In the genomic region with DNA sequence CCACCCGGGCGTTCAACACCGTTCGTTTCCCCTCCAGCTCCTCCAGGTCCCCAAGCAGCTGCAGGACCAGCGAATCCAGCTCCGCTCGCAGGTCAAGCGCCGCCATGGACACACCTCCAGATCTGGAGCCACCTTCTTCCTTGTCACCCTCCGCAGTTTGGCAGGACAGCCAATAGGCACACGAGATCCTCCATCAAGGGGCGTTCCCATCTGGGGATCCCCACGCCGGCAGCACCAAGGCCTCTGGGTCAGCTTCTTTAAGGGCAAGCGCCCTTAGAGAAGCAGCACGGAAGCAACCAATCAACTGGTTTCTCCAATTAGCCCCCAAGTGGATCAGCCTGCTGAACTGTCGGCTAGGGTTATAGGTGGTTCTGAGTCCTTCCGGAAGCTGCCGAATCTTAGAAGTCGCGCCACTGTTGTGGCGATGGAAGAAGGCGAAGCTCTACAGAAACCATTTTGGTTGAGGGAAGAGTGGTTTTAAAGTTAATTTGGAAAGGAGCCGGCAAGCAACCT, we compare ENCODE assay signal across 8 cellular contexts. TPM values are rescaled to one million over a fixed set of nuclear protein-coding genes. Genes with fewer than 3 reads are reported as not detected.
A peak's percentile ranks its signal among the peaks of the same experiment; 100 is the strongest.
DNase-seq lines count a peak whose midpoint lies in the region; ATAC-seq, FAIRE-seq and TF ChIP-seq lines count a peak whose summit lies in the region.

No MANE protein-coding gene starts in this region.

- H3K36me3 ChIP-seq in HUES48 (ENCODE audit: control insufficient read depth, insufficient read depth, low read length): peaks cover 53% of the 10 kb centered on the region
- peaks cover 54% of the 10 kb centered on the region for H3K36me3 ChIP-seq in NT2/D1 (ENCODE audit: insufficient read depth, insufficient read length, low read length)

- CTCF ChIA-PET in Calu3 (lab: Charles Lee): interaction anchor here (0.9 to 2.4 kb wide), 7 partner anchors 9 to 161 kb away, joined by 3 to 15 read pairs (median 9); partner anchors contain the start of genes PTPN18 and SMPD4

- peak; percentile 91 for DNase-seq in Calu3
- DNase-seq in NT2/D1 (ENCODE audit: low read depth, low spot score): peak; percentile 91
- peak; percentile 63 for DNase-seq in activated CD8-positive, alpha-beta memory T cell treated with anti-CD3 and anti-CD28 coated beads, Interleukin-2, amount 50 U/mL, for 24 hours (ENCODE audit: extremely low read depth)
- peak; percentile 70 to 84 for DNase-seq in mesothelial cell of epicardium (ENCODE audit: low spot score in 2 of 2, unreplicated experiment in 2 of 2)
- peak; percentile 62 to 64 for DNase-seq in stimulated activated CD8-positive, alpha-beta memory T cell treated with anti-CD3 and anti-CD28 coated beads, Interleukin-15, amount 100 ng/mL, for 4 hours (ENCODE audit: low read depth in 2 of 2)

- H3K9me3 Mint-ChIP-seq in Calu3 (ENCODE audit: low read depth, unreplicated experiment) (no peaks in the 10 kb centered on the region), mesothelial cell of epicardium (no peaks in the 10 kb centered on the region)

- ATAC-seq in GM21423 (IDR thresholded peaks at IDR 0.05; ENCODE audit: unreplicated experiment): peak; percentile 73

- intact Hi-C loops in Calu3 (cut with micrococcal nuclease; ENCODE audit: unreplicated experiment): no loop called here

- H3K4me1 ChIP-seq in HUES48 (ENCODE audit: control insufficient read depth, insufficient read depth, low read length) (peaks cover 8% of the 10 kb centered on the region; the same call in 1 of the 2 replicates), NT2/D1 (ENCODE audit: insufficient read depth, insufficient read length) (no peaks in the 10 kb centered on the region)

- H3K36me3 Mint-ChIP-seq in Calu3 (ENCODE audit: insufficient read depth, unreplicated experiment): peaks cover 60% of the 10 kb centered on the region
- H3K36me3 Mint-ChIP-seq in mesothelial cell of epicardium: peaks cover 32% of the 10 kb centered on the region

- H3K27ac Mint-ChIP-seq in Calu3 (ENCODE audit: unreplicated experiment): peak overlapping the region; percentile 82
- H3K27ac Mint-ChIP-seq in mesothelial cell of epicardium: peak overlapping the region; percentile 98

- H3K4me3 Mint-ChIP-seq in Calu3 (ENCODE audit: low read depth, unreplicated experiment) (peak overlapping the region; percentile 86), mesothelial cell of epicardium (peak overlapping the region; percentile 99)

- H3K4me1 Mint-ChIP-seq in Calu3 (ENCODE audit: low read depth, unreplicated experiment) (peaks cover 17% of the 10 kb centered on the region), mesothelial cell of epicardium (peaks cover 23% of the 10 kb centered on the region)

- no peaks in the 10 kb centered on the region for H3K27me3 ChIP-seq in HUES48 (ENCODE audit: control insufficient read depth, insufficient read depth, low read length)
- no peaks in the 10 kb centered on the region for H3K27me3 ChIP-seq in NT2/D1 (ENCODE audit: insufficient read depth, insufficient read length)

- peak; percentile 46 for FAIRE-seq in endometrium (lab: Jason Lieb, UNC)

- H3K9me3 ChIP-seq in HUES48 (ENCODE audit: control insufficient read depth, insufficient read depth, low read length): no peaks in the 10 kb centered on the region
- H3K9me3 ChIP-seq in NT2/D1 (ENCODE audit: insufficient read depth, low read length): no peaks in the 10 kb centered on the region

- H3K9ac ChIP-seq in HUES48 (ENCODE audit: low read depth, low read length) (peak overlapping the region; percentile 65), NT2/D1 (ENCODE audit: insufficient read length, low read depth) (peak overlapping the region; percentile 90)

- no TSS peak for BruUV-seq in Calu3 (replicated peaks; lab: Mats Ljungman, UMichigan)

- TF ChIP-seq CTCF in Calu3 (IDR thresholded peaks at IDR 0.05; ENCODE audit: unreplicated experiment) (no peak), mesothelial cell of epicardium (IDR thresholded peaks at IDR 0.05; ENCODE audit: unreplicated experiment) (no peak)

- H3K27me3 Mint-ChIP-seq in Calu3 (ENCODE audit: unreplicated experiment) (no peaks in the 10 kb centered on the region), mesothelial cell of epicardium (ENCODE audit: low read depth) (peaks cover 1% of the 10 kb centered on the region)

- H3K27ac ChIP-seq in HUES48 (ENCODE audit: low read depth, low read length): peak overlapping the region; percentile 91

- H3K4me3 ChIP-seq in HUES48 (ENCODE audit: low read depth, low read length): peak overlapping the region; percentile 83
- H3K4me3 ChIP-seq in NT2/D1 (ENCODE audit: insufficient read length, low read depth): peak overlapping the region; percentile 93

RNA-seq across cellular contexts. Expression of gene IMP4, which starts 0.6 kb away (rescaled TPM):
- 79.6 and 89.4 TPM in 2 replicates for total RNA-seq in Calu3 (2022)
- 41.7 to 46.9 TPM (median 46.9 TPM) in 3 replicates for total RNA-seq in mesothelial cell of epicardium

RNA-seq across cellular contexts. Expression of gene PTPN18, which starts 13.8 kb away (rescaled TPM):
- 62.9 and 66.0 TPM in 2 replicates for total RNA-seq in Calu3 (2022)
- 20.1 to 23.2 TPM (median 21.3 TPM) in 3 replicates for total RNA-seq in mesothelial cell of epicardium

Comparison
In these comparisons a context has a peak if more than half of its experiments do, and no peak if none do; other contexts are left out.
1. Peak in every context shown above with its lines: DNase-seq, ATAC-seq, H3K4me3 ChIP-seq and H3K27ac ChIP-seq.